ENCODE assay signal across 18 cellular contexts in genomic region chr7:90276033-90276728, GRCh38. TPM values are rescaled to one million over a fixed set of nuclear protein-coding genes. Genes with fewer than 3 reads are reported as not detected.
DNase-seq lines count a peak whose midpoint lies in the region; ATAC-seq, FAIRE-seq and TF ChIP-seq lines count a peak whose summit lies in the region.
"Had no signal": no experiment of that assay in that cellular context is flagged by ENCODE, and none has a peak within 500 bp of the region (broad histone marks: within the 10 kb centered on the region; RNA-seq: fewer than 3 reads in every experiment).

No MANE protein-coding gene starts in this region.

- no peaks in the 10 kb centered on the region for H4K20me1 ChIP-seq in K562 (replicated peaks; ENCODE audit: control insufficient read depth, insufficient read depth, low read length)
- H4K20me1 ChIP-seq: BLaER1 treated with 17β-estradiol and CSF1 and Interleukin-3, amounts not matched to agents 10 nM and 100 nM had no signal

- TF ChIP-seq POLR2A in K562 (conservative IDR thresholded peaks at IDR 0.05) = no peak

- H3K27ac ChIP-seq in 22Rv1 (peak overlapping the region; percentile 9; the same call in 1 of the 2 replicates), K562 (ENCODE audit: extremely low read depth, low read depth, low read length) (no peak overlapping the region), liver (ENCODE audit: low read depth in 1 of 2, low read length in 2 of 2) (no peak overlapping the region), pancreas (no peak overlapping the region)
- H3K27ac ChIP-seq: BLaER1 treated with 17β-estradiol and CSF1 and Interleukin-3, amounts not matched to agents 10 nM and 100 nM; HL-60 had no signal

- intact Hi-C loops in K562 (cut with micrococcal nuclease) (no loop called here), pancreas (cut with DNase I) (no loop called here)

- in situ Hi-C loops in K562 (cut with MboI) = no loop called here

- H3K4me1 ChIP-seq in K562 (replicated peaks in 1 of 2; ENCODE audit: control insufficient read depth in 2 of 2, insufficient read depth in 2 of 2, low read length in 2 of 2) (no peaks in the 10 kb centered on the region), liver (ENCODE audit: control insufficient read depth in 4 of 4, insufficient read depth in 4 of 4, low read length in 3 of 4) (peaks cover 0 to 25% (median 3%) of the 10 kb centered on the region in 4 donors), pancreas (no peaks in the 10 kb centered on the region)
- H3K4me1 ChIP-seq: BLaER1 treated with 17β-estradiol and CSF1 and Interleukin-3, amounts not matched to agents 10 nM and 100 nM; HAP-1 had no signal

- H2AFZ ChIP-seq in K562 (ENCODE audit: low read depth, low read length) = no peak overlapping the region; the same call in 1 of the 2 replicates

- POLR2A ChIA-PET in K562 (lab: Yijun Ruan, JAX) = no interaction called here

- FAIRE-seq in K562 (lab: Jason Lieb, UNC) (no peak), pancreas (lab: Jason Lieb, UNC) (no peak)

- H3K9me3 ChIP-seq in K562 (replicated peaks; ENCODE audit: control insufficient read depth, insufficient read depth, low read depth, low read length) (no peaks in the 10 kb centered on the region), liver (ENCODE audit: control insufficient read depth in 4 of 4, low read length in 3 of 4) (no peaks in the 10 kb centered on the region), pancreas (no peaks in the 10 kb centered on the region)
- H3K9me3 ChIP-seq: BLaER1 treated with 17β-estradiol and CSF1 and Interleukin-3, amounts not matched to agents 10 nM and 100 nM; HAP-1 had no signal

- no TSS peak for BruUV-seq in K562 (replicated peaks; lab: Mats Ljungman, UMichigan)

- no peak for TF ChIP-seq CTCF in 22Rv1 (IDR thresholded peaks at IDR 0.05)
- no peak for TF ChIP-seq CTCF in K562 (IDR thresholded peaks at IDR 0.05 in 2 of 3, conservative IDR thresholded peaks at IDR 0.05 in 1 of 3; ENCODE audit: insufficient read depth in 2 of 3, low read depth in 1 of 3, low read length in 3 of 3)
- no peak for TF ChIP-seq CTCF in liver (IDR thresholded peaks at IDR 0.05; ENCODE audit: low read depth, low read length, missing input control)
- TF ChIP-seq CTCF in pancreas (IDR thresholded peaks at IDR 0.05) = no peak

- H3K9ac ChIP-seq in K562 (ENCODE audit: insufficient read depth in 1 of 2, low read depth in 2 of 2, low read length in 2 of 2) (no peak overlapping the region), liver (ENCODE audit: low read depth in 1 of 2, low read length in 2 of 2) (no peak overlapping the region)
- H3K9ac ChIP-seq: BLaER1 treated with 17β-estradiol and CSF1 and Interleukin-3, amounts not matched to agents 10 nM and 100 nM had no signal

- H3K27me3 ChIP-seq in K562 (ENCODE audit: control insufficient read depth in 2 of 2, insufficient read depth in 2 of 2, low read length in 2 of 2) (no peaks in the 10 kb centered on the region), liver (ENCODE audit: control insufficient read depth in 4 of 4, insufficient read depth in 4 of 4, low read length in 3 of 4) (no peaks in the 10 kb centered on the region), H7 (ENCODE audit: control insufficient read depth, insufficient read depth, low read length) (no peaks in the 10 kb centered on the region), pancreas (no peaks in the 10 kb centered on the region)
- H3K27me3 ChIP-seq: BLaER1 treated with 17β-estradiol and CSF1 and Interleukin-3, amounts not matched to agents 10 nM and 100 nM had no signal

- no peaks in the 10 kb centered on the region for H3K36me3 ChIP-seq in K562 (ENCODE audit: control insufficient read depth, insufficient read depth, low read length)
- no peaks in the 10 kb centered on the region for H3K36me3 ChIP-seq in liver (ENCODE audit: control insufficient read depth in 4 of 4, insufficient read depth in 3 of 4, low read depth in 1 of 4, low read length in 3 of 4)
- no peaks in the 10 kb centered on the region for H3K36me3 ChIP-seq in H7 (replicated peaks; ENCODE audit: control insufficient read depth, insufficient read depth, low read length)
- no peaks in the 10 kb centered on the region for H3K36me3 ChIP-seq in pancreas
- H3K36me3 ChIP-seq: BLaER1 treated with 17β-estradiol and CSF1 and Interleukin-3, amounts not matched to agents 10 nM and 100 nM; HAP-1 had no signal

- no peak for TF ChIP-seq EP300 in K562 (IDR thresholded peaks at IDR 0.05; ENCODE audit: low read length)

- no peak for ATAC-seq in K562
- no peak for ATAC-seq in HG02970 (IDR thresholded peaks at IDR 0.05; ENCODE audit: low FRiP score, unreplicated experiment)
- no peak for ATAC-seq in pancreas

- H3K9me1 ChIP-seq in K562 (ENCODE audit: control insufficient read depth, insufficient read depth, low read length) = no peaks in the 10 kb centered on the region

- CTCF ChIA-PET in K562 (lab: Yijun Ruan, JAX; ENCODE audit: low intra/inter-chr PET ratio) = no interaction called here

- no peak for TF ChIP-seq RAD21 in K562 (CRISPR knock-in tag; conservative IDR thresholded peaks at IDR 0.05 in 1 of 2, IDR thresholded peaks at IDR 0.05 in 1 of 2)
- no peak for TF ChIP-seq RAD21 in liver (IDR thresholded peaks at IDR 0.05)

- H3K4me3 ChIP-seq in K562 (no peak overlapping the region), liver (ENCODE audit: low read depth in 1 of 3, low read length in 3 of 3) (no peak overlapping the region), H7 (ENCODE audit: insufficient read depth, low read depth, low read length) (no peak overlapping the region), pancreas (no peak overlapping the region)
- H3K4me3 ChIP-seq: BLaER1 treated with 17β-estradiol and CSF1 and Interleukin-3, amounts not matched to agents 10 nM and 100 nM; HAP-1 had no signal

- no peaks in the 10 kb centered on the region for H3K79me2 ChIP-seq in K562 (ENCODE audit: control insufficient read depth, insufficient read depth, low read length)

- peak; percentile 85 for DNase-seq in LoVo (ENCODE audit: low spot score)
- DNase-seq in K562 (ENCODE audit: extremely low read depth in 1 of 4, low spot score in 3 of 4) = no peak
- no peak for DNase-seq in NCI-H1105 (lab: John Stamatoyannopoulos, UW)
- DNase-seq in H7 = no peak
- DNase-seq in pancreas = no peak
- DNase-seq: 8988T; Calu3; CD4-positive, CD25-positive, alpha-beta regulatory T cell; DMS 273 treated with DMSO at 0.1 percent for 48 hours; GOT3 had no signal

- 4% methylated on average over 5 of the region's 5 CpGs for WGBS in K562 (ENCODE audit: insufficient coverage, low coverage, missing lambda C conversion rate)
- WGBS in liver = 69% methylated on average over 5 of the region's 5 CpGs
- 69 to 70% methylated on average over 5 of the region's 5 CpGs for WGBS in pancreas, 2 donors

- H3K4me2 ChIP-seq in K562 (ENCODE audit: insufficient read depth, low read length) = no peak overlapping the region
- H3K4me2 ChIP-seq: BLaER1 treated with 17β-estradiol and CSF1 and Interleukin-3, amounts not matched to agents 10 nM and 100 nM had no signal

TF ChIP-seq in K562, 482 proteins besides CTCF, POLR2A, EP300 and RAD21 (continues in another document):
- TF ChIP-seq ZNF316 (IDR thresholded peaks at IDR 0.05) (peak; percentile 10; the same call in 1 of the 2 replicates), ZNF561 (CRISPR knock-in tag; conservative IDR thresholded peaks at IDR 0.05) (no peak)

TF ChIP-seq in liver, 16 proteins besides CTCF, POLR2A, EP300 and RAD21 (continues in another document):
- TF ChIP-seq NR2F2 (IDR thresholded peaks at IDR 0.05) (no peak), RXRA (IDR thresholded peaks at IDR 0.05) (no peak)

RNA-seq across cellular contexts. Expression of gene CFAP69, which starts 31.2 kb away (rescaled TPM):
- total RNA-seq in K562 (2011; cell fraction: chromatin; rRNA removed; ENCODE audit: low replicate concordance) = 5.7 and 9.6 TPM in 2 replicates
- total RNA-seq in K562 (2011; cell fraction: nucleolus; rRNA removed) = 2.7 and 3.4 TPM in 2 replicates
- total RNA-seq in K562 (2011; cell fraction: nucleoplasm; rRNA removed) = 1.7 and 2.1 TPM in 2 replicates
- 3.2 and 5.4 TPM in 2 replicates for total RNA-seq in K562 (2014; rRNA removed)
- total RNA-seq in K562 (2014; rRNA removed; fragmentation: Illumina TruSeq; extraction: Trizol) = 1.8 and 2.4 TPM in 2 replicates
- 1.1 and 1.3 TPM in 2 replicates for total RNA-seq in K562 (2015; rRNA removed; fragmentation: Illumina TruSeq; extraction: Trizol)
- 1.3 and 2.3 TPM in 2 replicates for total RNA-seq in K562 (2021)
- polyA plus RNA-seq in K562 (2011; rRNA removed) = 0.77 and 1.7 TPM in 2 replicates
- 0.12 and 1.3 TPM in 2 replicates for polyA plus RNA-seq in K562 (2011; cell fraction: cytosol; rRNA removed)
- 3.5 and 5.8 TPM in 2 replicates for polyA plus RNA-seq in K562 (2011; cell fraction: nucleus; rRNA removed)
- 0.86 and 1.1 TPM in 2 replicates for polyA plus RNA-seq in K562 (2012)
- 1.1 and 1.2 TPM in 2 replicates for polyA plus RNA-seq in K562 (2014; fragmentation: Illumina TruSeq; extraction: Trizol)
- under 1 TPM; 0.24 to 0.84 TPM for polyA plus RNA-seq in K562 (2014; fragmentation: Nextera tagmentation; extraction: Ambion mirVana)
- 1.5 and 5.1 TPM in 2 replicates for polyA plus RNA-seq in K562 (2014; rRNA removed)
- polyA minus RNA-seq in K562 (2011; rRNA and poly(A)+ RNA removed) = 2.4 and 2.6 TPM in 2 replicates
- polyA minus RNA-seq in K562 (2011; cell fraction: cytosol; rRNA and poly(A)+ RNA removed) = 0.76 TPM in 1 of 2 replicates, not detected in the other
- 3.7 and 12.4 TPM in 2 replicates for polyA minus RNA-seq in K562 (2011; cell fraction: nucleus; rRNA and poly(A)+ RNA removed)
- total RNA-seq in liver = 10 to 100 TPM in 1 of 2 donors, 1 to 10 TPM in 1; 4.0 to 11.7 TPM
- 1 to 10 TPM; 1.2 to 4.1 TPM for polyA plus RNA-seq in liver
- total RNA-seq in H7 (2014; rRNA removed; shearing (Covaris generic)) = 2.0 and 2.9 TPM in 2 replicates
- total RNA-seq in pancreas = 1 to 10 TPM; 2.6 to 5.8 (median 3.8) TPM
- 10 to 100 TPM in 1 of 2 donors, 1 to 10 TPM in 1; 4.4 to 12.8 TPM for polyA plus RNA-seq in pancreas
- total RNA-seq: CD4-positive, CD25-positive, alpha-beta regulatory T cell had no signal
- polyA plus RNA-seq: CD4-positive, CD25-positive, alpha-beta regulatory T cell had no signal

RNA-seq across cellular contexts. Expression of gene FAM237B, which starts 44.9 kb away (rescaled TPM):
- total RNA-seq in K562 (2011; cell fraction: chromatin; rRNA removed; ENCODE audit: low replicate concordance) = not detected in 2 replicates
- total RNA-seq in K562 (2011; cell fraction: nucleolus; rRNA removed) = not detected in 2 replicates
- not detected in 2 replicates for total RNA-seq in K562 (2011; cell fraction: nucleoplasm; rRNA removed)
- not detected in 2 replicates for total RNA-seq in K562 (2014; rRNA removed)
- not detected in 2 replicates for total RNA-seq in K562 (2014; rRNA removed; fragmentation: Illumina TruSeq; extraction: Trizol)
- total RNA-seq in K562 (2015; rRNA removed; fragmentation: Illumina TruSeq; extraction: Trizol) = not detected in 2 replicates
- total RNA-seq in K562 (2021) = not detected in 2 replicates
- polyA plus RNA-seq in K562 (2011; rRNA removed) = not detected in 2 replicates
- not detected in 2 replicates for polyA plus RNA-seq in K562 (2011; cell fraction: cytosol; rRNA removed)
- not detected in 2 replicates for polyA plus RNA-seq in K562 (2011; cell fraction: nucleus; rRNA removed)
- polyA plus RNA-seq in K562 (2012) = not detected in 2 replicates
- polyA plus RNA-seq in K562 (2014; fragmentation: Illumina TruSeq; extraction: Trizol) = not detected in 2 replicates
- polyA plus RNA-seq in K562 (2014; fragmentation: Nextera tagmentation; extraction: Ambion mirVana) = not detected
- not detected in 2 replicates for polyA plus RNA-seq in K562 (2014; rRNA removed)
- not detected in 2 replicates for polyA minus RNA-seq in K562 (2011; rRNA and poly(A)+ RNA removed)
- polyA minus RNA-seq in K562 (2011; cell fraction: cytosol; rRNA and poly(A)+ RNA removed) = not detected in 2 replicates
- not detected in 2 replicates for polyA minus RNA-seq in K562 (2011; cell fraction: nucleus; rRNA and poly(A)+ RNA removed)
- not detected for total RNA-seq in liver
- not detected for polyA plus RNA-seq in liver
- total RNA-seq in H7 (2014; rRNA removed; shearing (Covaris generic)) = not detected in 2 replicates
- total RNA-seq in pancreas = not detected
- not detected for polyA plus RNA-seq in pancreas
- total RNA-seq: Calu3; CD4-positive, CD25-positive, alpha-beta regulatory T cell; Daoy had no signal
- polyA plus RNA-seq: CD4-positive, CD25-positive, alpha-beta regulatory T cell; IgD-negative memory B cell had no signal
